Comparison of ENCODE assay signal across 18 cellular contexts in genomic region chr6:119523546-119523945, GRCh38.
A peak's percentile ranks its signal among the peaks of the same experiment; 100 is the strongest.
DNase-seq lines count a peak whose midpoint lies in the region; ATAC-seq, FAIRE-seq and TF ChIP-seq lines count a peak whose summit lies in the region.
"Had no signal": no experiment of that assay in that cellular context is flagged by ENCODE, and none has a peak within 500 bp of the region (broad histone marks: within the 10 kb centered on the region; RNA-seq: fewer than 3 reads in every experiment).

No MANE protein-coding gene starts in this region.

- in situ Hi-C loops in KBM-7 (cut with MboI; ENCODE audit: low pct_unique_long_range_greater_than_20kb, low sequenced_read_pairs) = no loop called here
- in situ Hi-C loops in K562 (cut with MboI) = no loop called here

- DNase-seq in KBM-7 (peak; percentile 7), NCI-H69 (lab: John Stamatoyannopoulos, UW) (peak; percentile 55), K562 (ENCODE audit: extremely low read depth in 1 of 4, low spot score in 3 of 4) (no peak), GOT3 (lab: John Stamatoyannopoulos, UW) (no peak), left ventricle myocardium inferior (no peak)
- DNase-seq: 8988T; Calu3; CD8-positive, alpha-beta T cell; DMS79 treated with DMSO at 0.1 percent for 48 hours; EL; H9 had no signal

- H3K27ac ChIP-seq in OCI-LY3 (ENCODE audit: low read length) (peak overlapping the region; percentile 45), K562 (ENCODE audit: extremely low read depth, low read depth, low read length) (no peak overlapping the region), left ventricle myocardium inferior (replicated peaks) (no peak overlapping the region)
- H3K27ac ChIP-seq: BLaER1 treated with 17β-estradiol and CSF1 and Interleukin-3, amounts not matched to agents 10 nM and 100 nM had no signal

- no TSS peak for BruUV-seq in K562 (replicated peaks; lab: Mats Ljungman, UMichigan)

- no peaks in the 10 kb centered on the region for H3K27me3 ChIP-seq in OCI-LY3 (ENCODE audit: low read depth, low read length)
- H3K27me3 ChIP-seq in K562 (ENCODE audit: control insufficient read depth in 2 of 2, insufficient read depth in 2 of 2, low read length in 2 of 2) = no peaks in the 10 kb centered on the region
- no peaks in the 10 kb centered on the region for H3K27me3 ChIP-seq in left ventricle myocardium inferior (ENCODE audit: low read depth)
- H3K27me3 ChIP-seq: BLaER1 treated with 17β-estradiol and CSF1 and Interleukin-3, amounts not matched to agents 10 nM and 100 nM had no signal

- H3K9me1 ChIP-seq in K562 (ENCODE audit: control insufficient read depth, insufficient read depth, low read length) = no peaks in the 10 kb centered on the region

- H3K4me2 ChIP-seq in OCI-LY3 (ENCODE audit: low read length) = peak overlapping the region; percentile 11
- no peak overlapping the region for H3K4me2 ChIP-seq in K562 (ENCODE audit: insufficient read depth, low read length)

- H3K9ac ChIP-seq in OCI-LY3 (ENCODE audit: low read length) = peak overlapping the region; percentile 2; the same call in 1 of the 2 replicates
- no peak overlapping the region for H3K9ac ChIP-seq in K562 (ENCODE audit: insufficient read depth in 1 of 2, low read depth in 2 of 2, low read length in 2 of 2)
- H3K9ac ChIP-seq: BLaER1 treated with 17β-estradiol and CSF1 and Interleukin-3, amounts not matched to agents 10 nM and 100 nM had no signal

- H3K4me1 ChIP-seq in OCI-LY3 (ENCODE audit: low read length) (peaks cover 23% of the 10 kb centered on the region), K562 (replicated peaks in 1 of 2; ENCODE audit: control insufficient read depth in 2 of 2, insufficient read depth in 2 of 2, low read length in 2 of 2) (peaks cover 0 to 12% of the 10 kb centered on the region in 2 experiments; a peak in 2 of 5 replicates), left ventricle myocardium inferior (no peaks in the 10 kb centered on the region)

- TF ChIP-seq RAD21 in K562 (CRISPR knock-in tag; conservative IDR thresholded peaks at IDR 0.05 in 1 of 2, IDR thresholded peaks at IDR 0.05 in 1 of 2) = no peak

- POLR2A ChIA-PET in K562 (lab: Yijun Ruan, JAX) = no interaction called here

- 7% methylated on average over 1 of the region's 1 CpG for WGBS in K562 (ENCODE audit: insufficient coverage, low coverage, missing lambda C conversion rate)

- no peak for ATAC-seq in K562
- no peak for ATAC-seq in GM18868 (IDR thresholded peaks at IDR 0.05; ENCODE audit: unreplicated experiment)
- ATAC-seq in GM21390 (IDR thresholded peaks at IDR 0.05; ENCODE audit: unreplicated experiment) = no peak
- ATAC-seq: CD8-positive, alpha-beta T cell; GM12878; HepG2 had no signal

- H3K79me2 ChIP-seq in OCI-LY3 (ENCODE audit: low read length) = no peaks in the 10 kb centered on the region
- no peaks in the 10 kb centered on the region for H3K79me2 ChIP-seq in K562 (ENCODE audit: control insufficient read depth, insufficient read depth, low read length)

- H3K36me3 ChIP-seq in OCI-LY3 (replicated peaks; ENCODE audit: low read depth, low read length) = no peaks in the 10 kb centered on the region
- no peaks in the 10 kb centered on the region for H3K36me3 ChIP-seq in K562 (ENCODE audit: control insufficient read depth, insufficient read depth, low read length)
- H3K36me3 ChIP-seq in left ventricle myocardium inferior = no peaks in the 10 kb centered on the region
- H3K36me3 ChIP-seq: BLaER1 treated with 17β-estradiol and CSF1 and Interleukin-3, amounts not matched to agents 10 nM and 100 nM had no signal

- TF ChIP-seq EP300 in K562 (IDR thresholded peaks at IDR 0.05; ENCODE audit: low read length) = no peak

- H2AFZ ChIP-seq in OCI-LY3 (ENCODE audit: low read depth, low read length) (no peak overlapping the region), K562 (ENCODE audit: low read depth, low read length) (no peak overlapping the region)

- H3K4me3 ChIP-seq in OCI-LY3 (ENCODE audit: low read length) (no peak overlapping the region), K562 (no peak overlapping the region), left ventricle myocardium inferior (no peak overlapping the region)
- H3K4me3 ChIP-seq: BLaER1 treated with 17β-estradiol and CSF1 and Interleukin-3, amounts not matched to agents 10 nM and 100 nM; GM12878 had no signal

- TF ChIP-seq CTCF in OCI-LY3 (IDR thresholded peaks at IDR 0.05; ENCODE audit: low read depth, low read length) (no peak), K562 (IDR thresholded peaks at IDR 0.05 in 2 of 3, conservative IDR thresholded peaks at IDR 0.05 in 1 of 3; ENCODE audit: insufficient read depth in 2 of 3, low read depth in 1 of 3, low read length in 3 of 3) (no peak), left ventricle myocardium inferior (IDR thresholded peaks at IDR 0.05; ENCODE audit: borderline replicate concordance) (no peak)

- FAIRE-seq in K562 (lab: Jason Lieb, UNC) = no peak
- FAIRE-seq: H1, HepG2 had no signal

- intact Hi-C loops in K562 (cut with micrococcal nuclease) = no loop called here
- intact Hi-C loops in left ventricle myocardium inferior (cut with micrococcal nuclease) = no loop called here

- H4K20me1 ChIP-seq in OCI-LY3 (ENCODE audit: insufficient read depth, low read length) (no peaks in the 10 kb centered on the region), K562 (replicated peaks; ENCODE audit: control insufficient read depth, insufficient read depth, low read length) (no peaks in the 10 kb centered on the region)
- H4K20me1 ChIP-seq: BLaER1 treated with 17β-estradiol and CSF1 and Interleukin-3, amounts not matched to agents 10 nM and 100 nM had no signal

- no peak for TF ChIP-seq POLR2A in K562 (conservative IDR thresholded peaks at IDR 0.05)

- CTCF ChIA-PET in K562 (lab: Yijun Ruan, JAX; ENCODE audit: low intra/inter-chr PET ratio) = no interaction called here

- H3K9me3 ChIP-seq in OCI-LY3 (ENCODE audit: insufficient read depth, low read length) (no peaks in the 10 kb centered on the region), K562 (replicated peaks; ENCODE audit: control insufficient read depth, insufficient read depth, low read depth, low read length) (no peaks in the 10 kb centered on the region), left ventricle myocardium inferior (replicated peaks) (no peaks in the 10 kb centered on the region)
- H3K9me3 ChIP-seq: BLaER1 treated with 17β-estradiol and CSF1 and Interleukin-3, amounts not matched to agents 10 nM and 100 nM had no signal

TF ChIP-seq in K562, 482 proteins besides CTCF, POLR2A, EP300 and RAD21:
- TF ChIP-seq MEIS2 (IDR thresholded peaks at IDR 0.05; ENCODE audit: partially characterized antibody) (peak; percentile 17), HNRNPH1 (optimal IDR thresholded peaks at IDR 0.05; ENCODE audit: low read depth, low read length) (no peak)

Comparison
In these comparisons a context has a peak if more than half of its experiments do, and no peak if none do; other contexts are left out.
1. DNase-seq: peak in KBM-7 (single experiment) and NCI-H69 (single experiment); none in K562 (0 of 4), GOT3 (single experiment) and left ventricle myocardium inferior (single experiment).